Comparison of ENCODE assay signal across 1 cellular context in the genomic region with DNA sequence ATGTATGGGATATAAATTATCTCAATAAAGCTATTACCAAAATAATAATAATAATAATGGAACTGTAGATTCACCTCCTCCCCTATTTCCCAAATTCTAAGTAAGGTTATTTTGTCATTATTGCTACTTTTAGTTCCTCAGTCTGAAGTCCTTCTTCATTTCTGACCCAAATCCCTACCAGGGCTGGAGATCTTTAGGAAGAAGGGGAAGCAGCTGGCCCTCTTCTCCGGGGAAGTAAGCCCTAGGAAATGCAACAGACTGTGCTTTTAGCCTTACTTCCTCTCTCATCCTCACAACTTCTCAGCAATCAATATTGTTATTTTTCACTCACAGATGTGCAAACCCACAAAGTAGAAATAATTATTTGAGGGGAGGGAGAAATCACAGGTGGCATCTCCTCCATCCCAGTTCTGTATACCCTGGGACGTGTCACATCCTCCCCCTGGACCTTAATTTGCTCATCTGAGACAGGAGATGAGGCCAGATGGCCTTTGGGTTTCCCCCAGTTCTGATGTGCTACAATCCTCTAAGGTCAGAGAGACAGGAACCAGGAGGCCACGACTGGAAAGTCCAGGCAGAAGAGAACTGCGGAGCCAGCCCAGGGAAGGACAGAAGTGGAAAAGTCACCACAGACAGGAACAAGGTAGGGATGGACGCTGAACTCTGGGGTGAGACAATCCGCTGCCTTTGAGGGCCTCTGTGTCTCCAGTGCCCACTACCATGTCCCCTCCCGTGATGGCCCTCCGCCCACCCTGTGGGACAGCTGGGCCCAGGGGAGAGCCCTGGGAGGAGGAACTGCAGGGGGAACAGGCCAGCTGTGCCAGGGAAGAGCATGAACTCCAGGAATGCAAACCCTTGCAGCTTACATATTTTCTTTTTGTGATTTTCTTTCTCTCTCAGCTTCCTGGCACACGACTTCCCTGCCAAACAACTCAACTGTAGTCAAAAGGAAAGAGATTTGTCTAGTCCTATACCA.
TF ChIP-seq lines count a peak whose summit lies in the region.

No MANE protein-coding gene starts in this region.

TF ChIP-seq in WTC11, 78 proteins besides CTCF, POLR2A, EP300 and RAD21 (continued from another document):
- TF ChIP-seq, protein P1, sequence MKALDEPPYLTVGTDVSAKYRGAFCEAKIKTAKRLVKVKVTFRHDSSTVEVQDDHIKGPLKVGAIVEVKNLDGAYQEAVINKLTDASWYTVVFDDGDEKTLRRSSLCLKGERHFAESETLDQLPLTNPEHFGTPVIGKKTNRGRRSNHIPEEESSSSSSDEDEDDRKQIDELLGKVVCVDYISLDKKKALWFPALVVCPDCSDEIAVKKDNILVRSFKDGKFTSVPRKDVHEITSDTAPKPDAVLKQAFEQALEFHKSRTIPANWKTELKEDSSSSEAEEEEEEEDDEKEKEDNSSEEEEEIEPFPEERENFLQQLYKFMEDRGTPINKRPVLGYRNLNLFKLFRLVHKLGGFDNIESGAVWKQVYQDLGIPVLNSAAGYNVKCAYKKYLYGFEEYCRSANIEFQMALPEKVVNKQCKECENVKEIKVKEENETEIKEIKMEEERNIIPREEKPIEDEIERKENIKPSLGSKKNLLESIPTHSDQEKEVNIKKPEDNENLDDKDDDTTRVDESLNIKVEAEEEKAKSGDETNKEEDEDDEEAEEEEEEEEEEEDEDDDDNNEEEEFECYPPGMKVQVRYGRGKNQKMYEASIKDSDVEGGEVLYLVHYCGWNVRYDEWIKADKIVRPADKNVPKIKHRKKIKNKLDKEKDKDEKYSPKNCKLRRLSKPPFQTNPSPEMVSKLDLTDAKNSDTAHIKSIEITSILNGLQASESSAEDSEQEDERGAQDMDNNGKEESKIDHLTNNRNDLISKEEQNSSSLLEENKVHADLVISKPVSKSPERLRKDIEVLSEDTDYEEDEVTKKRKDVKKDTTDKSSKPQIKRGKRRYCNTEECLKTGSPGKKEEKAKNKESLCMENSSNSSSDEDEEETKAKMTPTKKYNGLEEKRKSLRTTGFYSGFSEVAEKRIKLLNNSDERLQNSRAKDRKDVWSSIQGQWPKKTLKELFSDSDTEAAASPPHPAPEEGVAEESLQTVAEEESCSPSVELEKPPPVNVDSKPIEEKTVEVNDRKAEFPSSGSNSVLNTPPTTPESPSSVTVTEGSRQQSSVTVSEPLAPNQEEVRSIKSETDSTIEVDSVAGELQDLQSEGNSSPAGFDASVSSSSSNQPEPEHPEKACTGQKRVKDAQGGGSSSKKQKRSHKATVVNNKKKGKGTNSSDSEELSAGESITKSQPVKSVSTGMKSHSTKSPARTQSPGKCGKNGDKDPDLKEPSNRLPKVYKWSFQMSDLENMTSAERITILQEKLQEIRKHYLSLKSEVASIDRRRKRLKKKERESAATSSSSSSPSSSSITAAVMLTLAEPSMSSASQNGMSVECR (CRISPR knock-in tag; IDR thresholded peaks at IDR 0.05; ENCODE audit: borderline replicate concordance), result no peak
- TF ChIP-seq, protein P2, sequence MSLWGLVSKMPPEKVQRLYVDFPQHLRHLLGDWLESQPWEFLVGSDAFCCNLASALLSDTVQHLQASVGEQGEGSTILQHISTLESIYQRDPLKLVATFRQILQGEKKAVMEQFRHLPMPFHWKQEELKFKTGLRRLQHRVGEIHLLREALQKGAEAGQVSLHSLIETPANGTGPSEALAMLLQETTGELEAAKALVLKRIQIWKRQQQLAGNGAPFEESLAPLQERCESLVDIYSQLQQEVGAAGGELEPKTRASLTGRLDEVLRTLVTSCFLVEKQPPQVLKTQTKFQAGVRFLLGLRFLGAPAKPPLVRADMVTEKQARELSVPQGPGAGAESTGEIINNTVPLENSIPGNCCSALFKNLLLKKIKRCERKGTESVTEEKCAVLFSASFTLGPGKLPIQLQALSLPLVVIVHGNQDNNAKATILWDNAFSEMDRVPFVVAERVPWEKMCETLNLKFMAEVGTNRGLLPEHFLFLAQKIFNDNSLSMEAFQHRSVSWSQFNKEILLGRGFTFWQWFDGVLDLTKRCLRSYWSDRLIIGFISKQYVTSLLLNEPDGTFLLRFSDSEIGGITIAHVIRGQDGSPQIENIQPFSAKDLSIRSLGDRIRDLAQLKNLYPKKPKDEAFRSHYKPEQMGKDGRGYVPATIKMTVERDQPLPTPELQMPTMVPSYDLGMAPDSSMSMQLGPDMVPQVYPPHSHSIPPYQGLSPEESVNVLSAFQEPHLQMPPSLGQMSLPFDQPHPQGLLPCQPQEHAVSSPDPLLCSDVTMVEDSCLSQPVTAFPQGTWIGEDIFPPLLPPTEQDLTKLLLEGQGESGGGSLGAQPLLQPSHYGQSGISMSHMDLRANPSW (CRISPR knock-in tag; conservative IDR thresholded peaks at IDR 0.05; ENCODE audit: low read depth), result no peak
- no peak for TF ChIP-seq JAZF1 (CRISPR knock-in tag; IDR thresholded peaks at IDR 0.05)
- no peak for TF ChIP-seq FOXJ3 (CRISPR knock-in tag; IDR thresholded peaks at IDR 0.05; ENCODE audit: borderline replicate concordance)
- TF ChIP-seq, protein P3, sequence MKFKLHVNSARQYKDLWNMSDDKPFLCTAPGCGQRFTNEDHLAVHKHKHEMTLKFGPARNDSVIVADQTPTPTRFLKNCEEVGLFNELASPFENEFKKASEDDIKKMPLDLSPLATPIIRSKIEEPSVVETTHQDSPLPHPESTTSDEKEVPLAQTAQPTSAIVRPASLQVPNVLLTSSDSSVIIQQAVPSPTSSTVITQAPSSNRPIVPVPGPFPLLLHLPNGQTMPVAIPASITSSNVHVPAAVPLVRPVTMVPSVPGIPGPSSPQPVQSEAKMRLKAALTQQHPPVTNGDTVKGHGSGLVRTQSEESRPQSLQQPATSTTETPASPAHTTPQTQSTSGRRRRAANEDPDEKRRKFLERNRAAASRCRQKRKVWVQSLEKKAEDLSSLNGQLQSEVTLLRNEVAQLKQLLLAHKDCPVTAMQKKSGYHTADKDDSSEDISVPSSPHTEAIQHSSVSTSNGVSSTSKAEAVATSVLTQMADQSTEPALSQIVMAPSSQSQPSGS (CRISPR knock-in tag; IDR thresholded peaks at IDR 0.05; ENCODE audit: borderline replicate concordance, low read depth), result no peak
- TF ChIP-seq SP1 (CRISPR knock-in tag; conservative IDR thresholded peaks at IDR 0.05), result no peak
